8 cellular contexts compared by ENCODE assay signal in the genomic region with DNA sequence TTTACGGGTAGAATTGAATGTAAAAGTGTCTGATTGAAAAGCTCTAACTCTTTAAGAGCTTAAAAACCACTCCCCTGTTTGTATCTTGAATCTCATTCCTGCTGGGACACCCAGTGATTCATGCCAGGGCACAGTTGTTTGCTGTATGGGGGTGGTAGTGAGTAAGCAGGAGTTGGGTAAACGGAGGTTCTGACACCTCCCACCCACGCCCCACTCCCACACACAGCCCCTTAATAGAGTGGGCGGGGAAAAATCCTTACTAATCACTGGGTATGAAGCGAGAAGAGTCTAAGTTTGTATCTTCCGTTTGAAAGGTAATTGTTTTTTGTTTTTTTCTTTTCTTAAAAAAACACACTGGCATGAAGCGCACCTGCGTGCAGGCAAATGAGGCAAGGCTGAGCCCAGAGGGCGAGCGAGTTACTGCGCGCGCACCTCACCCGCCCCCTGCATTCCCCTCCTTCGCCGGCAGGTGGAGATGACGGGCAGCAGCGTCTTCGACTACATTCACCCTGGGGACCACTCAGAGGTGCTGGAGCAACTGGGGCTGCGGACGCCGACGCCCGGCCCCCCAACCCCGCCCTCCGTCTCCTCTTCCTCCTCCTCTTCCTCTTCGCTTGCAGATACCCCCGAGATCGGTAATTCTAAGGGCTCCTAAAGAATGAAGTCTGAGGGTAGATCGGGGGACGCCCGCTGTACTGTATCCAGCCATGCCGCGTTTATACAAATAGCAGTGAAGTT. TPM values are rescaled to one million over a fixed set of nuclear protein-coding genes. Genes with fewer than 3 reads are reported as not detected.
A peak's percentile ranks its signal among the peaks of the same experiment; 100 is the strongest.
DNase-seq lines count a peak whose midpoint lies in the region; ATAC-seq and TF ChIP-seq lines count a peak whose summit lies in the region.

No MANE protein-coding gene starts in this region.

- H3K9me3 ChIP-seq in left lung: no peaks in the 10 kb centered on the region

- peak overlapping the region; percentile 64 for H3K4me3 ChIP-seq in coronary artery
- peak overlapping the region; percentile 23 to 39 for H3K4me3 ChIP-seq in left lung

- peaks cover 0 to 42% of the 10 kb centered on the region in 2 donors for H3K27me3 ChIP-seq in left lung

- H3K27ac ChIP-seq in coronary artery: no peak overlapping the region
- H3K27ac ChIP-seq in left lung: peak overlapping the region; percentile 63 to 69

- H3K4me1 ChIP-seq in left lung: peaks cover 0 to 19% of the 10 kb centered on the region in 2 donors

- intact Hi-C loops in activated CD4-positive, alpha-beta T cell treated with anti-CD3 and anti-CD28 coated beads, Interleukin-2, amount 10 ng/mL, durations not matched to agents 24 days and 14 days (cut with micrococcal nuclease): loop anchor here (1.0 to 10.0 kb wide), 6 partner anchors 13 to 209 kb away; a partner anchor contains a TSS
- intact Hi-C loops in left lung (cut with DNase I): no loop called here

- TF ChIP-seq CTCF in AG09319 (IDR thresholded peaks at IDR 0.05; ENCODE audit: low read depth, low read length): peak; percentile 91
- peak; percentile 91 for TF ChIP-seq CTCF in coronary artery (IDR thresholded peaks at IDR 0.05)
- TF ChIP-seq CTCF in left lung (IDR thresholded peaks at IDR 0.05): peak; percentile 96 to 98

- H3K36me3 Mint-ChIP-seq in activated CD4-positive, alpha-beta T cell treated with anti-CD3 and anti-CD28 coated beads, Interleukin-2, amount 10 ng/mL, durations not matched to agents 24 days and 14 days (ENCODE audit: low read depth): no peaks in the 10 kb centered on the region

- H3K4me1 Mint-ChIP-seq in activated CD4-positive, alpha-beta T cell treated with anti-CD3 and anti-CD28 coated beads, Interleukin-2, amount 10 ng/mL, durations not matched to agents 24 days and 14 days: peaks cover 25% of the 10 kb centered on the region

- ATAC-seq in GM18873 (IDR thresholded peaks at IDR 0.05; ENCODE audit: low FRiP score, unreplicated experiment) (peak; percentile 69), HG03432 (IDR thresholded peaks at IDR 0.05; ENCODE audit: unreplicated experiment) (peak; percentile 88), left lung (peak; percentile 97)

- H3K27ac Mint-ChIP-seq in activated CD4-positive, alpha-beta T cell treated with anti-CD3 and anti-CD28 coated beads, Interleukin-2, amount 10 ng/mL, durations not matched to agents 24 days and 14 days: peak overlapping the region; percentile 92

- H3K27me3 Mint-ChIP-seq in activated CD4-positive, alpha-beta T cell treated with anti-CD3 and anti-CD28 coated beads, Interleukin-2, amount 10 ng/mL, durations not matched to agents 24 days and 14 days: peaks cover 10% of the 10 kb centered on the region

- H3K36me3 ChIP-seq in left lung: no peaks in the 10 kb centered on the region

- H3K4me3 Mint-ChIP-seq in activated CD4-positive, alpha-beta T cell treated with anti-CD3 and anti-CD28 coated beads, Interleukin-2, amount 10 ng/mL, durations not matched to agents 24 days and 14 days: peak overlapping the region; percentile 86

- DNase-seq in AG09319 (ENCODE audit: extremely low read depth, low read depth): peak; percentile 37
- DNase-seq in NCI-H526 (lab: John Stamatoyannopoulos, UW): peak; percentile 56 to 87
- DNase-seq in activated CD4-positive, alpha-beta T cell treated with anti-CD3 and anti-CD28 coated beads, Interleukin-2, amount 10 ng/mL, durations not matched to agents 24 days and 14 days: peak; percentile 100
- no peak for DNase-seq in coronary artery (ENCODE audit: low spot score)
- DNase-seq in left lung: peak; percentile 88 to 97
- DNase-seq in stimulated activated CD4-positive, alpha-beta T cell treated with anti-CD3 and anti-CD28 coated beads, Interleukin-2, amount 100 ng/mL, for 4 hours (ENCODE audit: low read depth): peak; percentile 95

- H3K9me3 Mint-ChIP-seq in activated CD4-positive, alpha-beta T cell treated with anti-CD3 and anti-CD28 coated beads, Interleukin-2, amount 10 ng/mL, durations not matched to agents 24 days and 14 days: no peaks in the 10 kb centered on the region

RNA-seq across cellular contexts. Expression of a gene that starts 12.8 kb away (rescaled TPM):
- total RNA-seq in activated CD4-positive, alpha-beta T cell treated with anti-CD3 and anti-CD28 coated beads, Interleukin-2, amount 10 ng/mL, durations not matched to agents 24 days and 14 days: 53.6 and 56.7 TPM in 2 replicates
- 10 to 100 TPM; 31.6 to 33.5 TPM for total RNA-seq in left lung

RNA-seq across cellular contexts. Expression of a gene that starts 16.0 kb away (rescaled TPM):
- 0.21 and 0.47 TPM in 2 replicates for total RNA-seq in activated CD4-positive, alpha-beta T cell treated with anti-CD3 and anti-CD28 coated beads, Interleukin-2, amount 10 ng/mL, durations not matched to agents 24 days and 14 days
- total RNA-seq in left lung: under 1 TPM; 0.50 to 0.70 TPM

Comparison
In these comparisons a context has a peak if more than half of its experiments do, and no peak if none do; other contexts are left out.
1. H3K27ac ChIP-seq: peak in left lung (2 of 2); none in coronary artery (0 of 2).
2. Peak in every context shown above with its lines, with median percentiles within 50 percentile points of each other: CTCF ChIP-seq and ATAC-seq.